8 cellular contexts compared by ENCODE assay signal in the genomic region with DNA sequence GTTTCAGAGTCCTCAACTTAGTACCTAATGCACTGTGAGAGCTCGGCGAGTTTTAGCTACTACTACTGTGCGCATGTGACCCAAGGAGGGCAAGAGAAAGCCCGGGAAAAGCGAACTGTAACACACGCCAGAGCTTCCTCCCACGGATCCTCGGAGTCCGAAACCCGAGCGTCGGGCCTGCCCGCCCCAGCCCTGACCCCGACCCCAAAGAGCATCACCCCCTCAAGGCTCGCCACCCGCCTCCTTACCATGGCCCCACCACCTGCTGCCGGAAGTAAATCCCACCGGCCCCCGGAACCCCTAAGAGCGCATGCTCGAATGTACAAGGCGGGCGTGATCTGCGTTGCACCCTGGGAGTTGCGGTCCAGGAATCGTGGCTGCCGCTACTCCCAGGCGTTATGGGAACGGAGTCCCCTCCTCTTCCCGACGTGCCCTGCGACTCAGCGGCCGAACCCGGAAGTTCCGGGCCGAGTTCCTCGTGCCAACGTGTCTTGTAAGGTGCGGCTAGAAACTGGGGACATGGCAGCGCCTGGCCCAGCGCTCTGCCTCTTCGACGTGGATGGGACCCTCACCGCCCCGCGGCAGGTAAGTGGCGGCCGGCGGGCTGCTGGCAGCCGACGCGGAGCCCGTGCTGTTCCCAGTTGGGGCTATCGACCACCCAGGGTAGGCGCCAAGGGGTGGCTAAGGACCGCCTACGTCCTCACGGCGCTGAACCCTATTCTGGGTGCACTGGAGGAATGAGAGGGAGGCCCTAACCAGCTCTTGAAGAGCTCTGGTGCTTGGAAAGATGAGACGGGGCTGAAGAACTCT. TPM values are rescaled to one million over a fixed set of nuclear protein-coding genes. Genes with fewer than 3 reads are reported as not detected.
DNase-seq lines count a peak whose midpoint lies in the region; ATAC-seq and TF ChIP-seq lines count a peak whose summit lies in the region.

A gene (plus strand): TSS at position 476 of the 810 bp plus-strand sequence. CDS start 44 bp downstream, at position 520.
A gene with protein sequence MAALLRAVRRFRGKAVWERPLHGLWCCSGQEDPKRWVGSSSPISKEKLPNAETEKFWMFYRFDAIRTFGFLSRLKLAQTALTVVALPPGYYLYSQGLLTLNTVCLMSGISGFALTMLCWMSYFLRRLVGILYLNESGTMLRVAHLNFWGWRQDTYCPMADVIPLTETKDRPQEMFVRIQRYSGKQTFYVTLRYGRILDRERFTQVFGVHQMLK (minus strand): TSS at position 276 of the 810 bp plus-strand sequence. CDS start 25 bp downstream, at position 251.

- H3K27ac ChIP-seq in H9 (ENCODE audit: insufficient read length, low read depth, low read length) = no peak within 1 kb of the TSS

- no peak within 1 kb of the TSS for H3K56ac ChIP-seq in H9 (ENCODE audit: insufficient read length, low read depth, low read length)

- H4K8ac ChIP-seq in H9 (replicated peaks; ENCODE audit: insufficient read length, low read depth, low read length) = no peak within 1 kb of the TSS

- no peak within 1 kb of the TSS for H2AK5ac ChIP-seq in H9 (ENCODE audit: insufficient read length, low read length)

- peak within 1 kb of the TSS; percentile 100 for H3K4me3 ChIP-seq in fibroblast of pulmonary artery (replicated peaks; ENCODE audit: low read depth, low read length)

- peak within 1 kb of the TSS; percentile 20; the same call in 1 of the 2 replicates for H3K14ac ChIP-seq in H9 (ENCODE audit: insufficient read depth, low read length)

- H3T11ph ChIP-seq in H9 (ENCODE audit: low read length) = no peak within 1 kb of the TSS

- peak within 1 kb of the TSS; percentile 91 for H3K9ac ChIP-seq in ES-I3 (ENCODE audit: low read depth, low read length)
- peak within 1 kb of the TSS; percentile 86 for H3K9ac ChIP-seq in H9 (ENCODE audit: extremely low read depth, insufficient read length, low read length)

- TF ChIP-seq CTCF in H9 (conservative IDR thresholded peaks at IDR 0.05) = no peak
- no peak for TF ChIP-seq CTCF in fibroblast of pulmonary artery (IDR thresholded peaks at IDR 0.05; ENCODE audit: low read length, missing control alignments)

- no peak within 1 kb of the TSS for H2BK5ac ChIP-seq in H9 (ENCODE audit: insufficient read length, low read length)

- peaks cover 7 to 32% (median 32%) of the 10 kb centered on the region in 3 experiments; a peak in 6 of 7 replicates for H3K36me3 Mint-ChIP-seq in H9 (ENCODE audit: insufficient read depth in 1 of 3, low read depth in 3 of 3)
- H3K36me3 Mint-ChIP-seq in natural killer cell treated with Interleukin-12 subunit alpha and Interleukin-12 subunit beta and Interleukin-15 and Interleukin-18, amount 100 ng/mL, for 72 hours = peaks cover 12% of the 10 kb centered on the region

- ATAC-seq in natural killer cell treated with Interleukin-12 subunit alpha and Interleukin-12 subunit beta and Interleukin-15 and Interleukin-18, amount 100 ng/mL, for 72 hours = peak; percentile 97 to 99

- no peaks in the 10 kb centered on the region for H3K9me3 Mint-ChIP-seq in H9
- no peaks in the 10 kb centered on the region for H3K9me3 Mint-ChIP-seq in natural killer cell treated with Interleukin-12 subunit alpha and Interleukin-12 subunit beta and Interleukin-15 and Interleukin-18, amount 100 ng/mL, for 72 hours

- peaks cover 16 to 19% of the 10 kb centered on the region in 2 experiments for H3K4me1 Mint-ChIP-seq in H9
- peaks cover 28 to 30% of the 10 kb centered on the region in 2 donors for H3K4me1 Mint-ChIP-seq in natural killer cell treated with Interleukin-12 subunit alpha and Interleukin-12 subunit beta and Interleukin-15 and Interleukin-18, amount 100 ng/mL, for 72 hours (ENCODE audit: low read depth in 2 of 2)

- DNase-seq in H9 (peak; percentile 97), M059J (ENCODE audit: low read depth) (peak; percentile 97), fibroblast of pulmonary artery (ENCODE audit: low read depth) (peak; percentile 96)
- peak; percentile 92 for DNase-seq in activated T-helper 9 cell treated with anti-CD3 and anti-CD28 coated beads, Interleukin-2, amount 50 U/mL, for 16 hours (ENCODE audit: low read depth)
- DNase-seq in natural killer cell treated with Interleukin-12 subunit alpha and Interleukin-12 subunit beta and Interleukin-15 and Interleukin-18, amount 100 ng/mL, for 72 hours (ENCODE audit: low spot score) = peak; percentile 97
- peak; percentile 97 for DNase-seq in stimulated activated naive CD4-positive, alpha-beta T cell treated with Interleukin-2 at 50 U/mL for 16 hours (lab: John Stamatoyannopoulos, UW)

- TF ChIP-seq POLR2A in Raji (IDR thresholded peaks at IDR 0.05; ENCODE audit: insufficient read depth, low read depth, low read length) = peak; percentile 95

- H3K9me3 ChIP-seq in ES-I3 (ENCODE audit: control insufficient read depth, insufficient read depth, low read length) (no peaks in the 10 kb centered on the region), H9 (ENCODE audit: control insufficient read depth, low read depth, low read length) (no peaks in the 10 kb centered on the region)

- H3K36me3 ChIP-seq in ES-I3 (ENCODE audit: insufficient read depth, low read length) = peaks cover 3% of the 10 kb centered on the region; the same call in 1 of the 2 replicates

- peaks cover 16% of the 10 kb centered on the region for H3K4me1 ChIP-seq in ES-I3 (ENCODE audit: insufficient read depth, low read length)
- H3K4me1 ChIP-seq in H9 (ENCODE audit: insufficient read depth, low read length) = 0 out of 2 replicates have a peak, but pooled peaks cover 2% of the 10 kb centered on the region

- WGBS in H9 (ENCODE audit: extremely low coverage, insufficient read length, low lambda C conversion rate) = no CpG with 5 or more reads among the region's 61 CpGs

- no peak within 1 kb of the TSS for H3K4ac ChIP-seq in H9 (ENCODE audit: low read depth, low read length)

- H4K91ac ChIP-seq in H9 (ENCODE audit: insufficient read length, low read depth, low read length) = no peak within 1 kb of the TSS

- H4K5ac ChIP-seq in H9 (ENCODE audit: insufficient read length, low read depth, low read length) = no peak within 1 kb of the TSS

- H3K27me3 Mint-ChIP-seq in H9 (ENCODE audit: low read depth) = no peaks in the 10 kb centered on the region
- H3K27me3 Mint-ChIP-seq in natural killer cell treated with Interleukin-12 subunit alpha and Interleukin-12 subunit beta and Interleukin-15 and Interleukin-18, amount 100 ng/mL, for 72 hours = no peaks in the 10 kb centered on the region

- peak within 1 kb of the TSS; percentile 6 for H3K18ac ChIP-seq in H9 (ENCODE audit: insufficient read length, low read depth, low read length)

- H3K79me1 ChIP-seq in H9 (ENCODE audit: insufficient read depth, low read depth, low read length, poor library complexity, severe bottlenecking) = no peaks in the 10 kb centered on the region

- H3K27me3 ChIP-seq in H9 (ENCODE audit: insufficient read depth, low read length) = no peaks in the 10 kb centered on the region

- H2AFZ ChIP-seq in H9 (ENCODE audit: low read length) = no peak within 1 kb of the TSS

- no peak within 1 kb of the TSS for H3K23ac ChIP-seq in H9 (ENCODE audit: insufficient read length, low read depth, low read length)

- H2BK15ac ChIP-seq in H9 (ENCODE audit: low read depth, low read length) = no peak within 1 kb of the TSS

- H3K27ac Mint-ChIP-seq in H9 = peak within 1 kb of the TSS; percentile 41 to 98 (median 96)
- peak within 1 kb of the TSS; percentile 93 to 94 for H3K27ac Mint-ChIP-seq in natural killer cell treated with Interleukin-12 subunit alpha and Interleukin-12 subunit beta and Interleukin-15 and Interleukin-18, amount 100 ng/mL, for 72 hours

- no peak within 1 kb of the TSS for H2BK120ac ChIP-seq in H9 (ENCODE audit: low read depth, low read length, poor library complexity, severe bottlenecking)

- peak within 1 kb of the TSS; percentile 93 to 95 for H3K4me3 Mint-ChIP-seq in H9
- H3K4me3 Mint-ChIP-seq in natural killer cell treated with Interleukin-12 subunit alpha and Interleukin-12 subunit beta and Interleukin-15 and Interleukin-18, amount 100 ng/mL, for 72 hours = peak within 1 kb of the TSS; percentile 90

- no peak within 1 kb of the TSS for H2BK12ac ChIP-seq in H9 (ENCODE audit: insufficient read length, low read depth, low read length)

- no peak within 1 kb of the TSS for H2BK20ac ChIP-seq in H9 (ENCODE audit: low read depth, low read length, poor library complexity, severe bottlenecking)

- peaks cover 18% of the 10 kb centered on the region for H3K79me2 ChIP-seq in H9 (ENCODE audit: insufficient read depth, low read length)

- H3K23me2 ChIP-seq in H9 (ENCODE audit: insufficient read length, low read depth, low read length, poor library complexity, severe bottlenecking) = peaks cover 4% of the 10 kb centered on the region

- H3K4me2 ChIP-seq in H9 (ENCODE audit: insufficient read depth, insufficient read length, low read length) = peak within 1 kb of the TSS; percentile 98

- H4K20me1 ChIP-seq in H9 (ENCODE audit: control insufficient read depth, insufficient read depth, insufficient read length) = no peaks in the 10 kb centered on the region

RNA-seq across cellular contexts. Expression of the first gene that starts in this region (rescaled TPM):
- 79.3 and 82.7 TPM in 2 replicates for total RNA-seq in H9 (2021)
- 42.7 and 61.0 TPM in 2 replicates for total RNA-seq in M059J (2014; rRNA removed; shearing (Covaris generic))
- 100 to 1,000 TPM in 1 of 2 donors, 10 to 100 TPM in 1; 61.6 to 105 TPM for total RNA-seq in natural killer cell treated with Interleukin-12 subunit alpha and Interleukin-12 subunit beta and Interleukin-15 and Interleukin-18, amount 100 ng/mL, for 72 hours

RNA-seq across cellular contexts. Expression of the second gene that starts in this region (rescaled TPM):
- total RNA-seq in H9 (2021) = 8.6 and 9.6 TPM in 2 replicates
- total RNA-seq in M059J (2014; rRNA removed; shearing (Covaris generic)) = 7.1 TPM in 2 replicates
- total RNA-seq in natural killer cell treated with Interleukin-12 subunit alpha and Interleukin-12 subunit beta and Interleukin-15 and Interleukin-18, amount 100 ng/mL, for 72 hours = 10 to 100 TPM; 11.8 to 12.1 TPM
